1 cellular context compared by ENCODE assay signal in the genomic region with DNA sequence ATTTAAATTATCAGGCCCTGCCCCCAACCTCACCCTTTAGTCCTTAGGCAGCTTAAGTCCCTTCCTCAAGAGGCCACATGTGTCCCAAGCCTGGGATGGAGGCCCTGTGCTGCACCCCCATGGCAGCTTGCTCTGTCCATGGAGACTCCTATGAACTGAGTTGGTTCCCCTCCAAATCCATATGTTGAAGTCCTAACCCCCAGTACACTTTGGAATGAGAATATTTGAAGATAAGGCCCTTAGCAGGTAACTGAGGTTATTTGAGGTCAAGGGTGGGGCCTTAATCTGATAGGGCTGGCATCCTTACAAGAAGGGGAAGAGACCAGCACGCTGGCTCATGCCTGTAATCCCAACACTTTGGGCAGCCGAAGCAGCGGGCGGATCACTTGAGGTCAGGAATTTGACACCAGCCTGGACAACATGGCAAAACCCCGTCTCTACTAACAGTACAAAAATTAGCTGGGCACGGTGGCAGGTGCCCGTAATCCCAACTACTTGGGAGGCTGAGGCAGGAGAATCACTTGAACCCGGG.
TF ChIP-seq lines count a peak whose summit lies in the region.

No MANE protein-coding gene starts in this region.

TF ChIP-seq in WTC11, 78 proteins besides CTCF, POLR2A, EP300 and RAD21 (continued from another document):
- TF ChIP-seq ZNF281 (CRISPR knock-in tag; IDR thresholded peaks at IDR 0.05) = no peak
